21 cellular contexts compared by ENCODE assay signal in genomic region chr19:33704271-33704670, GRCh38.
"Had no signal": no experiment of that assay in that cellular context is flagged by ENCODE, and none has a peak within 500 bp of the region (broad histone marks: within the 10 kb centered on the region; RNA-seq: fewer than 3 reads in every experiment).

No MANE protein-coding gene starts in this region.

- H3K27me3 ChIP-seq: foreskin keratinocyte, neutrophil, tibial artery, upper lobe of left lung, vagina had no signal

- DNase-seq: effector CD4-positive, alpha-beta T cell; endodermal cell; erythroblast; foreskin keratinocyte; immature natural killer cell; mesendoderm; naive thymus-derived CD4-positive, alpha-beta T cell; nephron progenitor cell; stimulated activated CD4-positive, alpha-beta T cell treated with anti-CD3 and anti-CD28 coated beads, Interleukin-4, amount 100 ng/mL, for 1 hour; stimulated activated CD8-positive, alpha-beta memory T cell treated with anti-CD3 and anti-CD28 coated beads, Interleukin-4, amount 100 ng/mL, for 48 hours; tibial artery had no signal

- H3K4me3 Mint-ChIP-seq: endodermal cell; immature natural killer cell; naive thymus-derived CD4-positive, alpha-beta T cell; nephron progenitor cell; stimulated activated memory B cell treated with anti-CD40 and anti-IgM and Interleukin-4, amounts not matched to agents 10 μg/mL and 1 μg/mL and 100 μg/mL, for 72 hours; stimulated activated naive CD8-positive, alpha-beta T cell treated with anti-CD3 and anti-CD28 coated beads, Interleukin-15, Interleukin-2, amounts not matched to agents 100 ng/mL and 50 ng/mL, for 24 hours had no signal

- H3K27ac Mint-ChIP-seq: endodermal cell; immature natural killer cell; naive thymus-derived CD4-positive, alpha-beta T cell; nephron progenitor cell; stimulated activated memory B cell treated with anti-CD40 and anti-IgM and Interleukin-4, amounts not matched to agents 10 μg/mL and 1 μg/mL and 100 μg/mL, for 72 hours; stimulated activated naive CD8-positive, alpha-beta T cell treated with anti-CD3 and anti-CD28 coated beads, Interleukin-15, Interleukin-2, amounts not matched to agents 100 ng/mL and 50 ng/mL, for 24 hours had no signal

- H3K4me2 ChIP-seq: smooth muscle cell had no signal

- FAIRE-seq: endothelial cell of umbilical vein, keratinocyte had no signal

- H3K4me3 ChIP-seq: coronary artery, smooth muscle cell, tibial artery, upper lobe of left lung, vagina had no signal

- H3K36me3 ChIP-seq: neutrophil, tibial artery, upper lobe of left lung, vagina had no signal

- H3K4me1 ChIP-seq: foreskin keratinocyte, tibial artery, upper lobe of left lung, vagina had no signal

- H3K36me3 Mint-ChIP-seq: immature natural killer cell; naive thymus-derived CD4-positive, alpha-beta T cell; stimulated activated memory B cell treated with anti-CD40 and anti-IgM and Interleukin-4, amounts not matched to agents 10 μg/mL and 1 μg/mL and 100 μg/mL, for 72 hours had no signal

- ATAC-seq: foreskin keratinocyte; left colon; naive thymus-derived CD4-positive, alpha-beta T cell; stimulated activated memory B cell treated with anti-CD40 and anti-IgM and Interleukin-4, amounts not matched to agents 10 μg/mL and 1 μg/mL and 100 μg/mL, for 72 hours had no signal

- H3K4me1 Mint-ChIP-seq: endodermal cell; immature natural killer cell; naive thymus-derived CD4-positive, alpha-beta T cell; nephron progenitor cell; stimulated activated memory B cell treated with anti-CD40 and anti-IgM and Interleukin-4, amounts not matched to agents 10 μg/mL and 1 μg/mL and 100 μg/mL, for 72 hours had no signal

- H3K9me3 Mint-ChIP-seq: endodermal cell; immature natural killer cell; naive thymus-derived CD4-positive, alpha-beta T cell; nephron progenitor cell; stimulated activated memory B cell treated with anti-CD40 and anti-IgM and Interleukin-4, amounts not matched to agents 10 μg/mL and 1 μg/mL and 100 μg/mL, for 72 hours; stimulated activated naive CD8-positive, alpha-beta T cell treated with anti-CD3 and anti-CD28 coated beads, Interleukin-15, Interleukin-2, amounts not matched to agents 100 ng/mL and 50 ng/mL, for 24 hours had no signal

- H3K27ac ChIP-seq: coronary artery, foreskin keratinocyte, neutrophil, tibial artery, upper lobe of left lung, vagina had no signal

- H3K9me3 ChIP-seq: neutrophil, tibial artery, upper lobe of left lung, vagina had no signal
